Comparison of ENCODE assay signal across 21 cellular contexts in the genomic region with DNA sequence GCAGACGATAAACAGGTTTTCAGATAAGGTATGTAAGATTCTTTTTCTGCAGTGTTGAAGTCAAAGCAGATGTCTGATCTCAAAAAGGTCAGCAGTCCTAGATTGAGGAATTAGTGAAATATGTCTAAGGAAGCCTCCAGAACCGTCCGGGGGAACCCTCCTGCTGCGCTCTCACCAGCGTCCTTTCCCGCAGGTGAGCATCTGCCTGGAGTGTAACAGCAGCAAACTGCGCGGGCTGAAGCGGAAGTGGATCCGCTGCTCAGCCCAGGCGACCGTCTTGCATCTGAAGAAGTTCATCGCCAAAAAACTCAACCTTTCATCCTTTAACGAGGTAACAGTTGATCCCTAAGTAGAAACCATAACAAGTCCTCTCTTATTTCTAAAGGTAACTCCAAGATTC. TPM values are rescaled to one million over a fixed set of nuclear protein-coding genes. Genes with fewer than 3 reads are reported as not detected.
DNase-seq lines count a peak whose midpoint lies in the region; ATAC-seq and TF ChIP-seq lines count a peak whose summit lies in the region.
"Had no signal": no experiment of that assay in that cellular context is flagged by ENCODE, and none has a peak within 500 bp of the region (broad histone marks: within the 10 kb centered on the region; RNA-seq: fewer than 3 reads in every experiment).

No MANE protein-coding gene starts in this region.

- H3K4me1 Mint-ChIP-seq in CD4-positive, CD25-positive, alpha-beta regulatory T cell, result peaks cover 0 to 21% (median 7%) of the 10 kb centered on the region in 4 donors
- H3K4me1 Mint-ChIP-seq in CD4-positive, alpha-beta T cell (ENCODE audit: low read depth), result peaks cover 20% of the 10 kb centered on the region
- H3K4me1 Mint-ChIP-seq in brain, result peaks cover 20% of the 10 kb centered on the region
- H3K4me1 Mint-ChIP-seq in memory B cell, result peaks cover 5% of the 10 kb centered on the region

- DNase-seq in CD4-positive, CD25-positive, alpha-beta regulatory T cell, result no peak
- DNase-seq in CD4-positive, alpha-beta T cell, result no peak
- no peak for DNase-seq in memory B cell (ENCODE audit: low spot score in 2 of 2)
- no peak for DNase-seq in NOMO-1 (lab: John Stamatoyannopoulos, UW; ENCODE audit: unreplicated experiment in 2 of 2)
- DNase-seq in DMS53 (lab: John Stamatoyannopoulos, UW), result no peak
- no peak for DNase-seq in Kasumi-1 (lab: John Stamatoyannopoulos, UW)
- DNase-seq: AML-193, COR-L47, GDM1, IMR-90, NCI-H1417 treated with DMSO at 0.1 percent for 48 hours, NCI-H187 treated with DMSO at 0.1 percent for 48 hours, NCI-H2227 treated with DMSO at 0.1 percent for 48 hours, NCI-H510A treated with DMSO at 0.1 percent for 48 hours, NCI-H774, OCI-M1, SHP77 treated with DMSO at 0.1 percent for 48 hours had no signal

- H3K9me3 ChIP-seq in CD4-positive, CD25-positive, alpha-beta regulatory T cell (ENCODE audit: control insufficient read depth in 2 of 2, low read length in 2 of 2), result no peaks in the 10 kb centered on the region
- no peaks in the 10 kb centered on the region for H3K9me3 ChIP-seq in CD4-positive, alpha-beta T cell (ENCODE audit: control insufficient read depth, low read length)
- H3K9me3 ChIP-seq: HAP-1 had no signal

- H3K27ac ChIP-seq in CD4-positive, CD25-positive, alpha-beta regulatory T cell (ENCODE audit: insufficient read depth, low read length, poor library complexity, severe bottlenecking), result no peak overlapping the region
- H3K27ac ChIP-seq in CD4-positive, alpha-beta T cell (ENCODE audit: low read depth, low read length), result no peak overlapping the region
- H3K27ac ChIP-seq: HL-60 had no signal

- ATAC-seq in CD4-positive, CD25-positive, alpha-beta regulatory T cell (ENCODE audit: low read depth in 2 of 2), result no peak
- no peak for ATAC-seq in CD4-positive, alpha-beta T cell (ENCODE audit: poor library complexity)
- no peak for ATAC-seq in memory B cell (ENCODE audit: low read depth)

- H3K9me3 Mint-ChIP-seq in CD4-positive, CD25-positive, alpha-beta regulatory T cell, result peaks cover 0 to 2% (median 0%) of the 10 kb centered on the region in 7 donors
- H3K9me3 Mint-ChIP-seq in CD4-positive, alpha-beta T cell, result no peaks in the 10 kb centered on the region
- peaks cover 0 to 25% (median 7%) of the 10 kb centered on the region in 5 experiments for H3K9me3 Mint-ChIP-seq in brain
- no peaks in the 10 kb centered on the region for H3K9me3 Mint-ChIP-seq in memory B cell

- no peaks in the 10 kb centered on the region for H3K27me3 Mint-ChIP-seq in CD4-positive, CD25-positive, alpha-beta regulatory T cell
- no peaks in the 10 kb centered on the region for H3K27me3 Mint-ChIP-seq in CD4-positive, alpha-beta T cell
- no peaks in the 10 kb centered on the region for H3K27me3 Mint-ChIP-seq in brain
- no peaks in the 10 kb centered on the region for H3K27me3 Mint-ChIP-seq in memory B cell

- TF ChIP-seq CTCF in CD4-positive, alpha-beta T cell (IDR thresholded peaks at IDR 0.05), result no peak
- no peak for TF ChIP-seq CTCF in brain (conservative IDR thresholded peaks at IDR 0.05)

- peaks cover 17% of the 10 kb centered on the region for H3K36me3 ChIP-seq in CD4-positive, CD25-positive, alpha-beta regulatory T cell (ENCODE audit: control insufficient read depth, insufficient read depth, low read length)

- CTCF ChIA-PET in CD4-positive, alpha-beta T cell (lab: Charles Lee), result no interaction called here

- intact Hi-C loops in CD4-positive, alpha-beta T cell (cut with DNase I, micrococcal nuclease), result no loop called here

- no peaks in the 10 kb centered on the region for H3K4me1 ChIP-seq in CD4-positive, CD25-positive, alpha-beta regulatory T cell (ENCODE audit: control insufficient read depth, insufficient read depth, low read length, poor library complexity, severe bottlenecking)
- H3K4me1 ChIP-seq: HAP-1 had no signal

- no peak overlapping the region for H3K4me3 Mint-ChIP-seq in CD4-positive, CD25-positive, alpha-beta regulatory T cell
- H3K4me3 Mint-ChIP-seq in CD4-positive, alpha-beta T cell, result no peak overlapping the region
- H3K4me3 Mint-ChIP-seq in brain (no peak overlapping the region), memory B cell (no peak overlapping the region)
- H3K4me3 Mint-ChIP-seq: CD14-positive monocyte had no signal

- POLR2A ChIA-PET in CD4-positive, alpha-beta T cell (lab: Charles Lee), result no interaction called here

- H3K4me3 ChIP-seq in CD4-positive, CD25-positive, alpha-beta regulatory T cell (ENCODE audit: low read depth, low read length), result no peak overlapping the region
- H3K4me3 ChIP-seq: HAP-1 had no signal

- H3K36me3 Mint-ChIP-seq in CD4-positive, CD25-positive, alpha-beta regulatory T cell, result peaks cover 35% of the 10 kb centered on the region
- H3K36me3 Mint-ChIP-seq in CD4-positive, alpha-beta T cell (ENCODE audit: low read depth), result peaks cover 63% of the 10 kb centered on the region
- H3K36me3 Mint-ChIP-seq in brain, result peaks cover 85% of the 10 kb centered on the region
- H3K36me3 Mint-ChIP-seq in memory B cell, result peaks cover 31% of the 10 kb centered on the region

- peak overlapping the region in 2 of 3 donors; percentile 43 to 62 for H3K27ac Mint-ChIP-seq in CD4-positive, CD25-positive, alpha-beta regulatory T cell
- peak overlapping the region; percentile 61 for H3K27ac Mint-ChIP-seq in CD4-positive, alpha-beta T cell
- H3K27ac Mint-ChIP-seq in brain (peak overlapping the region; percentile 1 to 87 (median 15)), memory B cell (peak overlapping the region; percentile 29)

- no peaks in the 10 kb centered on the region for H3K27me3 ChIP-seq in CD4-positive, CD25-positive, alpha-beta regulatory T cell (ENCODE audit: control insufficient read depth, insufficient read depth, low read length)
- no peaks in the 10 kb centered on the region for H3K27me3 ChIP-seq in CD4-positive, alpha-beta T cell (ENCODE audit: control insufficient read depth, insufficient read depth, low read length)

RNA-seq across cellular contexts. Expression of gene PCGF3, which starts 55.5 kb away (rescaled TPM):
- total RNA-seq in CD4-positive, CD25-positive, alpha-beta regulatory T cell, result 71.8 TPM
- polyA plus RNA-seq in CD4-positive, CD25-positive, alpha-beta regulatory T cell, result 1 to 10 TPM; 3.2 to 6.1 (median 4.6) TPM
- 10 to 100 TPM; 45.1 to 48.6 TPM for total RNA-seq in CD4-positive, alpha-beta T cell
- 27.6 TPM for polyA plus RNA-seq in brain (ENCODE audit: insufficient read depth, low read depth, low replicate concordance)
